In genomic region chr7:88218836-88219605, GRCh38 we compare ENCODE assay signal across 8 cellular contexts. TPM values are rescaled to one million over a fixed set of nuclear protein-coding genes. Genes with fewer than 3 reads are reported as not detected.
DNase-seq lines count a peak whose midpoint lies in the region; ATAC-seq and TF ChIP-seq lines count a peak whose summit lies in the region.

No MANE protein-coding gene starts in this region.

- peak overlapping the region; percentile 62 to 77 for H3K4me3 ChIP-seq in CD4-positive, alpha-beta memory T cell (ENCODE audit: low read length in 2 of 2)
- H3K4me3 ChIP-seq in OCI-LY3 (ENCODE audit: low read length) (peak overlapping the region; percentile 87), neuron (ENCODE audit: low read length) (peak overlapping the region; percentile 59), vagina (peak overlapping the region; percentile 79 to 98)

- H3K9ac ChIP-seq in OCI-LY3 (ENCODE audit: low read length): peak overlapping the region; percentile 94

- H3K27me3 ChIP-seq in CD4-positive, alpha-beta memory T cell (ENCODE audit: insufficient read depth, low read length): no peaks in the 10 kb centered on the region
- no peaks in the 10 kb centered on the region for H3K27me3 ChIP-seq in OCI-LY3 (ENCODE audit: low read depth, low read length)
- H3K27me3 ChIP-seq in foreskin keratinocyte: no peaks in the 10 kb centered on the region
- H3K27me3 ChIP-seq in neuron (ENCODE audit: insufficient read depth, low read length): no peaks in the 10 kb centered on the region
- H3K27me3 ChIP-seq in vagina: no peaks in the 10 kb centered on the region

- peaks cover 15% of the 10 kb centered on the region for H3K36me3 ChIP-seq in CD4-positive, alpha-beta memory T cell (ENCODE audit: insufficient read depth, low read length)
- H3K36me3 ChIP-seq in OCI-LY3 (replicated peaks; ENCODE audit: low read depth, low read length) (peaks cover 31% of the 10 kb centered on the region), neuron (ENCODE audit: insufficient read depth, low read length) (peaks cover 33% of the 10 kb centered on the region), vagina (peaks cover 0 to 20% of the 10 kb centered on the region in 2 donors)

- intact Hi-C loops in CD4-positive, alpha-beta memory T cell (cut with micrococcal nuclease): loop anchor here (2.0 to 10.0 kb wide), 4 partner anchors 16 to 1004 kb away; partner anchors contain the start of genes DBF4, RUNDC3B, SLC25A40 and TMEM243
- intact Hi-C loops in vagina (cut with DNase I): no loop called here

- peak overlapping the region; percentile 94 for H3K4me2 ChIP-seq in OCI-LY3 (ENCODE audit: low read length)

- H3K27ac ChIP-seq in CD4-positive, alpha-beta memory T cell (ENCODE audit: low read depth, low read length): peak overlapping the region; percentile 76
- H3K27ac ChIP-seq in OCI-LY3 (ENCODE audit: low read length) (peak overlapping the region; percentile 99), foreskin keratinocyte (peak overlapping the region; percentile 92), vagina (peak overlapping the region; percentile 87)

- H3K4me1 ChIP-seq in CD4-positive, alpha-beta memory T cell (ENCODE audit: insufficient read depth, low read length): peaks cover 24% of the 10 kb centered on the region
- H3K4me1 ChIP-seq in OCI-LY3 (ENCODE audit: low read length): peaks cover 28% of the 10 kb centered on the region
- no peaks in the 10 kb centered on the region for H3K4me1 ChIP-seq in foreskin keratinocyte
- H3K4me1 ChIP-seq in neuron (ENCODE audit: insufficient read depth, low read length): peaks cover 17% of the 10 kb centered on the region
- peaks cover 39% of the 10 kb centered on the region for H3K4me1 ChIP-seq in vagina

- no peaks in the 10 kb centered on the region for H3K9me3 ChIP-seq in CD4-positive, alpha-beta memory T cell (ENCODE audit: control insufficient read depth in 1 of 2, low read length in 2 of 2)
- H3K9me3 ChIP-seq in OCI-LY3 (ENCODE audit: insufficient read depth, low read length) (no peaks in the 10 kb centered on the region), neuron (ENCODE audit: low read length) (no peaks in the 10 kb centered on the region), vagina (no peaks in the 10 kb centered on the region)

- H3K9me3 Mint-ChIP-seq in CD4-positive, alpha-beta memory T cell: no peaks in the 10 kb centered on the region

- DNase-seq in CD4-positive, alpha-beta memory T cell: peak; percentile 25 to 51 (median 29)
- DNase-seq in activated gamma-delta T cell (lab: John Stamatoyannopoulos, UW) (peak; percentile 13), foreskin keratinocyte (peak in 1 of 2 donors; percentile 17), vagina (ENCODE audit: extremely low spot score in 2 of 2) (no peak)

- peaks cover 60% of the 10 kb centered on the region for H3K79me2 ChIP-seq in OCI-LY3 (ENCODE audit: low read length)

- H3K4me3 Mint-ChIP-seq in CD4-positive, alpha-beta memory T cell: peak overlapping the region; percentile 91 to 98 (median 96)

- H3K36me3 Mint-ChIP-seq in CD4-positive, alpha-beta memory T cell: peaks cover 12 to 35% of the 10 kb centered on the region in 2 donors

- TF ChIP-seq POLR2A in vagina (IDR thresholded peaks at IDR 0.05): no peak

- peaks cover 0 to 2% of the 10 kb centered on the region in 2 donors for H3K27me3 Mint-ChIP-seq in CD4-positive, alpha-beta memory T cell

- TF ChIP-seq CTCF in OCI-LY3 (IDR thresholded peaks at IDR 0.05; ENCODE audit: low read depth, low read length) (no peak), foreskin keratinocyte (conservative IDR thresholded peaks at IDR 0.05) (no peak), vagina (IDR thresholded peaks at IDR 0.05) (no peak)

- POLR2A ChIA-PET in CD4-positive, alpha-beta memory T cell (lab: Charles Lee; ENCODE audit: partially characterized antibody): interaction anchor here (0.9 kb wide), 1 partner anchor 285 kb away, joined by 3 read pairs; the partner anchor contains the start of gene ADAM22

- H3K27ac Mint-ChIP-seq in CD4-positive, alpha-beta memory T cell: peak overlapping the region; percentile 86 to 96 (median 94)

- CTCF ChIA-PET in CD4-positive, alpha-beta memory T cell (lab: Charles Lee; ENCODE audit: partially characterized antibody): interaction anchor here (1.2 kb wide), 1 partner anchor 12 kb away, joined by 3 read pairs; no protein-coding TSS in a partner anchor

- peak; percentile 18 for ATAC-seq in GM19328 (IDR thresholded peaks at IDR 0.05; ENCODE audit: unreplicated experiment)
- ATAC-seq in HG03432 (IDR thresholded peaks at IDR 0.05; ENCODE audit: unreplicated experiment): peak; percentile 31
- peak; percentile 33 for ATAC-seq in foreskin keratinocyte

- peaks cover 28 to 55% (median 33%) of the 10 kb centered on the region in 4 donors for H3K4me1 Mint-ChIP-seq in CD4-positive, alpha-beta memory T cell

- H2AFZ ChIP-seq in OCI-LY3 (ENCODE audit: low read depth, low read length): no peak overlapping the region
- H2AFZ ChIP-seq in neuron (ENCODE audit: low read depth, low read length): peak overlapping the region; percentile 97

- H4K20me1 ChIP-seq in OCI-LY3 (ENCODE audit: insufficient read depth, low read length): peaks cover 37% of the 10 kb centered on the region

RNA-seq across cellular contexts. Expression of gene SRI, which starts 0.8 kb away (rescaled TPM):
- total RNA-seq in CD4-positive, alpha-beta memory T cell: 10 to 100 TPM; 76.1 to 80.0 TPM
- 100 to 1,000 TPM; 277 to 353 TPM for polyA plus RNA-seq in CD4-positive, alpha-beta memory T cell
- total RNA-seq in foreskin keratinocyte (158 and 162 TPM in 2 replicates), vagina (53.0 TPM)
- 211 and 231 TPM in 2 replicates for polyA plus RNA-seq in foreskin keratinocyte

Comparison
In these comparisons a context has a peak if more than half of its experiments do, and no peak if none do; other contexts are left out.
1. DNase-seq: peak in CD4-positive, alpha-beta memory T cell (5 of 5) and activated gamma-delta T cell (single experiment); none in vagina (0 of 2).
2. Peak in every context shown above with its lines, with median percentiles within 50 percentile points of each other: H3K27ac ChIP-seq, H3K4me3 ChIP-seq and ATAC-seq.